Comparison of ENCODE assay signal across 15 cellular contexts in genomic region chr6:38033442-38033982, GRCh38.
DNase-seq lines count a peak whose midpoint lies in the region; ATAC-seq, FAIRE-seq and TF ChIP-seq lines count a peak whose summit lies in the region.
"Had no signal": no experiment of that assay in that cellular context is flagged by ENCODE, and none has a peak within 500 bp of the region (broad histone marks: within the 10 kb centered on the region; RNA-seq: fewer than 3 reads in every experiment).

No MANE protein-coding gene starts in this region.

- peak; percentile 31; the same call in 1 of the 2 replicates for ATAC-seq in PC-3
- ATAC-seq in left lung, result no peak

- peaks cover 50% of the 10 kb centered on the region for H3K79me2 ChIP-seq in PC-3 (ENCODE audit: low read length)
- peaks cover 31% of the 10 kb centered on the region for H3K79me2 ChIP-seq in neural cell (replicated peaks; ENCODE audit: insufficient read depth, low read length)

- TF ChIP-seq EP300 in neural cell (conservative IDR thresholded peaks at IDR 0.05; ENCODE audit: poor library complexity, severe bottlenecking), result peak; percentile 53

- H3K27me3 ChIP-seq in PC-3 (ENCODE audit: low read length) (no peaks in the 10 kb centered on the region), neural cell (ENCODE audit: insufficient read depth, low read depth, low read length) (no peaks in the 10 kb centered on the region), breast epithelium (no peaks in the 10 kb centered on the region), left lung (no peaks in the 10 kb centered on the region)
- H3K27me3 ChIP-seq: BLaER1 had no signal

- H3K9ac ChIP-seq in PC-3 (ENCODE audit: low read length) (no peak overlapping the region), neural cell (ENCODE audit: low read length) (no peak overlapping the region)
- H3K9ac ChIP-seq: BLaER1, SK-N-SH had no signal

- intact Hi-C loops in PC-3 (cut with micrococcal nuclease), result loop anchor here (10.0 kb wide), 2 partner anchors 531 to 641 kb away; no protein-coding TSS in a partner anchor
- intact Hi-C loops in breast epithelium (cut with DNase I; ENCODE audit: low total_unique reads), result no loop called here
- intact Hi-C loops in left lung (cut with DNase I), result no loop called here

- CTCF ChIA-PET in PC-3 (lab: Charles Lee), result interaction anchor here (0.6 to 1.3 kb wide), 4 partner anchors 14 to 461 kb away, joined by 3 read pairs; no protein-coding TSS in a partner anchor

- H3K9me3 ChIP-seq in PC-3 (ENCODE audit: low read length) (no peaks in the 10 kb centered on the region), neural cell (ENCODE audit: low read length) (no peaks in the 10 kb centered on the region), breast epithelium (no peaks in the 10 kb centered on the region), left lung (no peaks in the 10 kb centered on the region)
- H3K9me3 ChIP-seq: BLaER1, SK-N-SH had no signal

- H2AFZ ChIP-seq in PC-3 (ENCODE audit: low read length), result no peak overlapping the region
- no peak overlapping the region for H2AFZ ChIP-seq in neural cell (ENCODE audit: low read depth, low read length)

- TF ChIP-seq RAD21 in neural cell (conservative IDR thresholded peaks at IDR 0.05), result no peak

- H3F3A ChIP-seq in PC-3 (ENCODE audit: low read length, unreplicated experiment) (peaks cover 8% of the 10 kb centered on the region), neural cell (ENCODE audit: insufficient read depth, low read length, poor library complexity, severe bottlenecking) (no peaks in the 10 kb centered on the region)

- H3K4me2 ChIP-seq in PC-3 (ENCODE audit: low read length) (no peak overlapping the region), neural cell (ENCODE audit: low read length) (peak overlapping the region; percentile 22)
- H3K4me2 ChIP-seq: BLaER1, SK-N-SH had no signal

- H3K4me3 ChIP-seq in PC-3 (ENCODE audit: low read length), result no peak overlapping the region
- H3K4me3 ChIP-seq in neural cell (ENCODE audit: low read length), result peak overlapping the region; percentile 37
- H3K4me3 ChIP-seq in breast epithelium, result no peak overlapping the region
- H3K4me3 ChIP-seq in left lung, result no peak overlapping the region
- H3K4me3 ChIP-seq: BLaER1 had no signal

- H3K4me1 ChIP-seq in PC-3 (ENCODE audit: insufficient read depth, low read length) (peaks cover 27% of the 10 kb centered on the region), breast epithelium (no peaks in the 10 kb centered on the region), left lung (peaks cover 6 to 19% of the 10 kb centered on the region in 2 donors)
- H3K4me1 ChIP-seq: BLaER1 had no signal

- FAIRE-seq in GM12891 (lab: Jason Lieb, UNC), result peak; percentile 33

- TF ChIP-seq CTCF in PC-3 (conservative IDR thresholded peaks at IDR 0.05; ENCODE audit: low read depth, low read length) (no peak), neural cell (IDR thresholded peaks at IDR 0.05; ENCODE audit: poor library complexity, severe bottlenecking) (no peak), breast epithelium (IDR thresholded peaks at IDR 0.05) (no peak), left lung (IDR thresholded peaks at IDR 0.05) (no peak)

- H4K20me1 ChIP-seq in PC-3 (ENCODE audit: low read length) (peaks cover 19% of the 10 kb centered on the region), neural cell (ENCODE audit: insufficient read depth) (no peaks in the 10 kb centered on the region)

- H3K27ac ChIP-seq in PC-3 (ENCODE audit: low read length), result no peak overlapping the region
- peak overlapping the region; percentile 17 for H3K27ac ChIP-seq in neural cell (ENCODE audit: low read length)
- no peak overlapping the region for H3K27ac ChIP-seq in breast epithelium
- no peak overlapping the region for H3K27ac ChIP-seq in left lung
- H3K27ac ChIP-seq: BLaER1 had no signal

- DNase-seq in GM12891 (ENCODE audit: insufficient read length, low spot score), result no peak
- peak in 2 of 3 experiments; percentile 51 to 96 for DNase-seq in NCI-H1417 (lab: John Stamatoyannopoulos, UW)
- DNase-seq in PC-3, result no peak
- no peak for DNase-seq in SIG-M5 (lab: John Stamatoyannopoulos, UW)
- no peak for DNase-seq in breast epithelium (ENCODE audit: low spot score in 2 of 2)
- DNase-seq in left lung, result no peak
- DNase-seq in HUDEP-2 (lab: John Stamatoyannopoulos, UW; ENCODE audit: unreplicated experiment in 76 of 76), result no peak
- DNase-seq: CD8-positive, alpha-beta memory T cell; H9; NCI-H1436 treated with DMSO at 0.1 percent for 48 hours; NCI-H2171; NCI-H510A; SK-N-SH had no signal

- BruUV-seq in PC-3 (replicated peaks; lab: Mats Ljungman, UMichigan), result no TSS peak

- TF ChIP-seq POLR2A in GM12891 (IDR thresholded peaks at IDR 0.05; ENCODE audit: low read depth, low read length) (no peak), breast epithelium (IDR thresholded peaks at IDR 0.05) (no peak)

- H3K9me2 ChIP-seq in PC-3 (replicated peaks; ENCODE audit: low read length), result no peaks in the 10 kb centered on the region
- no peaks in the 10 kb centered on the region for H3K9me2 ChIP-seq in neural cell (ENCODE audit: insufficient read depth, low read length)
- H3K9me2 ChIP-seq: SK-N-SH had no signal

- POLR2A ChIA-PET in PC-3 (lab: Charles Lee; ENCODE audit: unreplicated experiment), result no interaction called here

- no peaks in the 10 kb centered on the region for H3K36me3 ChIP-seq in PC-3 (ENCODE audit: low read depth, low read length)
- H3K36me3 ChIP-seq in neural cell (ENCODE audit: insufficient read depth, low read length), result no peaks in the 10 kb centered on the region
- no peaks in the 10 kb centered on the region for H3K36me3 ChIP-seq in breast epithelium
- no peaks in the 10 kb centered on the region for H3K36me3 ChIP-seq in left lung
- H3K36me3 ChIP-seq: BLaER1 had no signal

TF ChIP-seq in GM12891, 5 proteins besides CTCF, POLR2A, EP300 and RAD21:
- TF ChIP-seq TAF1 (IDR thresholded peaks at IDR 0.05; ENCODE audit: low read depth, low read length) (no peak), SPI1 (IDR thresholded peaks at IDR 0.05; ENCODE audit: low read depth, low read length) (no peak), POLR2AphosphoS5 (IDR thresholded peaks at IDR 0.05; ENCODE audit: low read depth, low read length) (no peak), PAX5 (IDR thresholded peaks at IDR 0.05; ENCODE audit: insufficient read depth, low read length, severe bottlenecking) (no peak), POU2F2 (IDR thresholded peaks at IDR 0.05; ENCODE audit: low read depth, low read length) (no peak)
TF ChIP-seq in GM12891: peak in this region for 0.

TF ChIP-seq in neural cell, 6 proteins besides CTCF, POLR2A, EP300 and RAD21:
- TF ChIP-seq MXI1 (conservative IDR thresholded peaks at IDR 0.05; ENCODE audit: poor library complexity, severe bottlenecking) (no peak), POLR2AphosphoS5 (IDR thresholded peaks at IDR 0.05) (peak; percentile 47)

Comparison
In these comparisons a context has a peak if more than half of its experiments do, and no peak if none do; other contexts are left out.
1. DNase-seq: peak in NCI-H1417 (2 of 3); none in GM12891 (single experiment), PC-3 (single experiment), SIG-M5 (single experiment), breast epithelium (0 of 2), left lung (0 of 2) and HUDEP-2 (0 of 76).